In the genomic region with DNA sequence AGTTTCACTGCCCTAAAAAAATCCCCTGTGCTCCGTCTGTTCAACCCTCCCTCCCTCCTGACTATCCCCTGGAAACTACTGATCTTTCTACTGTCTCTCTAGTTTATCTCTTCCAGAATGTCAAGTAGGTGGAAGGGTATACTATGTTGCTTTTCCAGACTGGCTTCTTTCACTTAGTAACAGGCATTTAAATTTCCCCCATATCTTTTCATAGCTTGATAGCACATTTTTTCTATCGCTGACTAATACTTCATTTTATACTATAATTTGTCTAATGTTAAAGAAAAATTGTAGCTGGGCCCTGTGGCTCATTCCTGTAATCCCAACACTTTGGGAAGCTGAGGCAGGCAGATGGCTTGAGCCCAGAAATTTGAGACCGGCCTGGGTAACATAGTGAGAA, we compare ENCODE assay signal across 8 cellular contexts.
"Had no signal": no experiment of that assay in that cellular context is flagged by ENCODE, and none has a peak within 500 bp of the region (broad histone marks: within the 10 kb centered on the region; RNA-seq: fewer than 3 reads in every experiment).

No MANE protein-coding gene starts in this region.

- H3K9ac ChIP-seq: GM23248 had no signal

- H3K4me1 ChIP-seq: HAP-1 had no signal

- H3K9me3 Mint-ChIP-seq: H9 had no signal

- H3K4me2 ChIP-seq: GM23338 had no signal

- H3K4me3 Mint-ChIP-seq: GM23338, H9, HFFc6 had no signal

- H3K4me1 Mint-ChIP-seq: GM23338, H9 had no signal

- H3K27ac Mint-ChIP-seq: GM23338, H9, HFFc6 had no signal

- H3K27ac ChIP-seq: GM23248 had no signal

- DNase-seq: GM23248, GOT3, H7, H9, HCEC 1CT, HFFc6 had no signal

- H2AFZ ChIP-seq: GM23248, GM23338 had no signal

- H3K36me3 ChIP-seq: HAP-1 had no signal

- H3K4me3 ChIP-seq: GM23248, GM23338, HAP-1 had no signal
